Comparison of ENCODE assay signal across 28 cellular contexts in the genomic region with DNA sequence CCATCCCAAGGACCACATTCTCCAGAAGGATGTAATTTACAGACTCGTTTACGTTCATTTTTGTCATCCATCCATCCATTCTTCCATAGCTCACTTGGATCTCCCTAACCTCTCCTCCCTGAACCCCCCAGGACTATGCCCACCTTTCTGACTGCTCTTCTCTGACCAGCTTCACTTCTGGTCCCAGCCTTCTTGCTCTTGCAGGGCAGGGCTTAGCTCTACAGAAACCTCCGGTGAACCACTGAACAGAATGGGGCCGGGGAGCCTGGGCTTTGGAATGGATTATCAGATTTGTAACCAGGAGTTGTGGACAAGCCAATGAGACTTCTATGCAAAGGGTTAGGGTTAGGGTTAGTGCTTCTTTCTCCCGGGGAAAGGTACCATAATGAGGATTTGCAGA.
"Had no signal": no experiment of that assay in that cellular context is flagged by ENCODE, and none has a peak within 500 bp of the region (broad histone marks: within the 10 kb centered on the region; RNA-seq: fewer than 3 reads in every experiment).

No MANE protein-coding gene starts in this region.

- H3K4me3 Mint-ChIP-seq: activated CD4-positive, alpha-beta T cell treated with anti-CD3 and anti-CD28 coated beads for 36 hours; activated CD4-positive, alpha-beta T cell treated with anti-CD3 and anti-CD28 coated beads, Interleukin-2, amount 10 ng/mL, durations not matched to agents 7 days and 5 days; activated naive CD4-positive, alpha-beta T cell treated with anti-CD3 and anti-CD28 coated beads for 36 hours; activated naive CD8-positive, alpha-beta T cell treated with anti-CD3 and anti-CD28 coated beads, Interleukin-2, amount 50 U/mL, for 24 hours; activated T-cell treated with anti-CD3 and anti-CD28 coated beads, Interleukin-2, amount 50 U/mL, for 24 hours; brain; T-helper 2 cell treated with Interferon-gamma antibody and Interleukin-4, amounts not matched to agents 5 μg/mL and 100 μg/mL, for 36 hours; WTC11 had no signal

- H3K36me3 ChIP-seq: SJCRH30 had no signal

- H3K4me1 Mint-ChIP-seq: brain had no signal

- H3K9me3 Mint-ChIP-seq: activated CD4-positive, alpha-beta T cell treated with anti-CD3 and anti-CD28 coated beads, Interleukin-2, amount 10 ng/mL, durations not matched to agents 7 days and 5 days; activated naive CD4-positive, alpha-beta T cell treated with anti-CD3 and anti-CD28 coated beads for 36 hours; activated naive CD4-positive, alpha-beta T cell treated with anti-CD3 and anti-CD28 coated beads, Interleukin-2, amount 50 U/mL, for 72 hours; activated naive CD8-positive, alpha-beta T cell treated with anti-CD3 and anti-CD28 coated beads, Interleukin-2, amount 50 U/mL, for 24 hours; activated T-cell treated with anti-CD3 and anti-CD28 coated beads, Interleukin-2, amount 50 U/mL, for 24 hours; brain; T-helper 2 cell treated with Interferon-gamma antibody and Interleukin-4, amounts not matched to agents 5 μg/mL and 100 μg/mL, for 36 hours; WTC11 had no signal

- H3K27me3 ChIP-seq: SJCRH30 had no signal

- H3K27ac ChIP-seq: KMS-11, SJCRH30, SK-N-MC had no signal

- H3K36me3 Mint-ChIP-seq: activated naive CD4-positive, alpha-beta T cell treated with anti-CD3 and anti-CD28 coated beads, Interleukin-2, amount 50 U/mL, for 72 hours; brain; WTC11 had no signal

- H3K9me3 ChIP-seq: SJCRH30 had no signal

- DNase-seq: activated CD4-positive, alpha-beta T cell treated with anti-CD3 and anti-CD28 coated beads for 36 hours; activated CD4-positive, alpha-beta T cell treated with anti-CD3 and anti-CD28 coated beads, Interleukin-2, amount 10 ng/mL, durations not matched to agents 7 days and 5 days; activated CD4-positive, alpha-beta T cell treated with anti-CD3 and anti-CD28 coated beads, Interleukin-2, amount 50 U/mL, for 48 hours; activated gamma-delta T cell treated with Interleukin-2 at 50 U/mL for 16 hours; activated naive CD4-positive, alpha-beta T cell treated with anti-CD3 and anti-CD28 coated beads for 36 hours; activated naive CD8-positive, alpha-beta T cell treated with anti-CD3 and anti-CD28 coated beads, Interleukin-2, amount 50 U/mL, for 24 hours; activated T-cell treated with anti-CD3 and anti-CD28 coated beads, Interleukin-2, amount 50 U/mL, for 24 hours; anterior cingulate cortex; caudate nucleus; MM.1S; MV-4-11; NCI-H1092; NCI-H1436 treated with DMSO at 0.1 percent for 48 hours; NCI-H1694 treated with DMSO at 0.1 percent for 48 hours; NCI-H2029; NCI-H345; NCI-H526; NCI-H748 treated with DMSO at 0.1 percent for 48 hours; SHP77; SJCRH30 had no signal

- H3K4me3 ChIP-seq: SJCRH30, SK-N-MC had no signal

- ATAC-seq: activated CD4-positive, alpha-beta T cell treated with anti-CD3 and anti-CD28 coated beads for 36 hours; activated CD4-positive, CD25-positive, alpha-beta regulatory T cell treated with anti-CD3 and anti-CD28 coated beads, Interleukin-2, amount 50 U/mL, for 24 hours; activated naive CD4-positive, alpha-beta T cell treated with anti-CD3 and anti-CD28 coated beads, Interleukin-2, amount 50 U/mL, for 72 hours; activated naive CD8-positive, alpha-beta T cell treated with anti-CD3 and anti-CD28 coated beads, Interleukin-2, amount 50 U/mL, for 24 hours; Panc1; WTC11 had no signal

- H3K27ac Mint-ChIP-seq: activated CD4-positive, alpha-beta T cell treated with anti-CD3 and anti-CD28 coated beads for 36 hours; activated CD4-positive, alpha-beta T cell treated with anti-CD3 and anti-CD28 coated beads, Interleukin-2, amount 10 ng/mL, durations not matched to agents 7 days and 5 days; activated naive CD4-positive, alpha-beta T cell treated with anti-CD3 and anti-CD28 coated beads for 36 hours; activated naive CD4-positive, alpha-beta T cell treated with anti-CD3 and anti-CD28 coated beads, Interleukin-2, amount 50 U/mL, for 72 hours; activated naive CD8-positive, alpha-beta T cell treated with anti-CD3 and anti-CD28 coated beads, Interleukin-2, amount 50 U/mL, for 24 hours; activated T-cell treated with anti-CD3 and anti-CD28 coated beads, Interleukin-2, amount 50 U/mL, for 24 hours; brain; T-helper 2 cell treated with Interferon-gamma antibody and Interleukin-4, amounts not matched to agents 5 μg/mL and 100 μg/mL, for 36 hours; WTC11 had no signal

- H3K27me3 Mint-ChIP-seq: activated naive CD8-positive, alpha-beta T cell treated with anti-CD3 and anti-CD28 coated beads, Interleukin-2, amount 50 U/mL, for 24 hours; activated T-cell treated with anti-CD3 and anti-CD28 coated beads, Interleukin-2, amount 50 U/mL, for 24 hours had no signal
